Comparison of ENCODE assay signal across 2 cellular contexts in the genomic region with DNA sequence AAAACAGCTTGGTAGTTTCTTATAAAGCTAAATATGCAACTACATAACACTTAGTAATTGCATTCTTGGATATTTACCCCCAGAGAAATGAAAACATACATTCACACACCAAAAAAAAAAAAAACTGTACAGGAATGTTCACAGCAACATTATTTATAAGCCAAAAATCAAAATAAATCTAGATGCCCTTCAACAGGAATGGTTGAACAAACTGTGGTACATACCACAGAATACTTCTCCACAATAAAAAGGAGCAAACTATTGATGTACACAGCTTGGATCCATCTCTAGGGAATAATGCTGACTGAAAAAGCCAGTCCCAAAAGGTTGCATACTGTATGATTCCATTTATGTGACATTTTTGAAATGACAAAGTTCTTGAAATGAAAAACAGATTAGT.
TF ChIP-seq lines count a peak whose summit lies in the region.

No MANE protein-coding gene starts in this region.

TF ChIP-seq in SK-N-SH, 30 proteins besides CTCF, POLR2A, EP300 and RAD21 (continued from another document):
- TF ChIP-seq, protein P1, sequence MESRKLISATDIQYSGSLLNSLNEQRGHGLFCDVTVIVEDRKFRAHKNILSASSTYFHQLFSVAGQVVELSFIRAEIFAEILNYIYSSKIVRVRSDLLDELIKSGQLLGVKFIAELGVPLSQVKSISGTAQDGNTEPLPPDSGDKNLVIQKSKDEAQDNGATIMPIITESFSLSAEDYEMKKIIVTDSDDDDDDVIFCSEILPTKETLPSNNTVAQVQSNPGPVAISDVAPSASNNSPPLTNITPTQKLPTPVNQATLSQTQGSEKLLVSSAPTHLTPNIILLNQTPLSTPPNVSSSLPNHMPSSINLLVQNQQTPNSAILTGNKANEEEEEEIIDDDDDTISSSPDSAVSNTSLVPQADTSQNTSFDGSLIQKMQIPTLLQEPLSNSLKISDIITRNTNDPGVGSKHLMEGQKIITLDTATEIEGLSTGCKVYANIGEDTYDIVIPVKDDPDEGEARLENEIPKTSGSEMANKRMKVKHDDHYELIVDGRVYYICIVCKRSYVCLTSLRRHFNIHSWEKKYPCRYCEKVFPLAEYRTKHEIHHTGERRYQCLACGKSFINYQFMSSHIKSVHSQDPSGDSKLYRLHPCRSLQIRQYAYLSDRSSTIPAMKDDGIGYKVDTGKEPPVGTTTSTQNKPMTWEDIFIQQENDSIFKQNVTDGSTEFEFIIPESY (IDR thresholded peaks at IDR 0.05; ENCODE audit: borderline replicate concordance, low read depth): no peak
TF ChIP-seq in SK-N-SH: peak in this region for 0.

TF ChIP-seq in SK-N-SH treated with all-trans-retinoic acid at 6 μM for 48 hours, 23 proteins besides CTCF, POLR2A, EP300 and RAD21 (continued from another document):
- TF ChIP-seq ZC3H10 (CRISPR knock-in tag; IDR thresholded peaks at IDR 0.05): no peak
- no peak for TF ChIP-seq PPARA (CRISPR knock-in tag; IDR thresholded peaks at IDR 0.05; ENCODE audit: borderline replicate concordance)
- TF ChIP-seq SNAI2 (CRISPR knock-in tag; IDR thresholded peaks at IDR 0.05): no peak
- TF ChIP-seq, protein P2, sequence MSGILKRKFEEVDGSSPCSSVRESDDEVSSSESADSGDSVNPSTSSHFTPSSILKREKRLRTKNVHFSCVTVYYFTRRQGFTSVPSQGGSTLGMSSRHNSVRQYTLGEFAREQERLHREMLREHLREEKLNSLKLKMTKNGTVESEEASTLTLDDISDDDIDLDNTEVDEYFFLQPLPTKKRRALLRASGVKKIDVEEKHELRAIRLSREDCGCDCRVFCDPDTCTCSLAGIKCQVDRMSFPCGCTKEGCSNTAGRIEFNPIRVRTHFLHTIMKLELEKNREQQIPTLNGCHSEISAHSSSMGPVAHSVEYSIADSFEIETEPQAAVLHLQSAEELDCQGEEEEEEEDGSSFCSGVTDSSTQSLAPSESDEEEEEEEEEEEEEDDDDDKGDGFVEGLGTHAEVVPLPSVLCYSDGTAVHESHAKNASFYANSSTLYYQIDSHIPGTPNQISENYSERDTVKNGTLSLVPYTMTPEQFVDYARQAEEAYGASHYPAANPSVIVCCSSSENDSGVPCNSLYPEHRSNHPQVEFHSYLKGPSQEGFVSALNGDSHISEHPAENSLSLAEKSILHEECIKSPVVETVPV (CRISPR knock-in tag; IDR thresholded peaks at IDR 0.05): no peak
- no peak for TF ChIP-seq ZFP3 (CRISPR knock-in tag; IDR thresholded peaks at IDR 0.05)
- TF ChIP-seq OSR1 (CRISPR knock-in tag; IDR thresholded peaks at IDR 0.05): no peak
- no peak for TF ChIP-seq CSDC2 (CRISPR knock-in tag; IDR thresholded peaks at IDR 0.05)
- TF ChIP-seq BACH2 (CRISPR knock-in tag; IDR thresholded peaks at IDR 0.05; ENCODE audit: borderline replicate concordance): no peak
- TF ChIP-seq TCF4 (CRISPR knock-in tag; IDR thresholded peaks at IDR 0.05; ENCODE audit: borderline replicate concordance): no peak
- TF ChIP-seq, protein P3, sequence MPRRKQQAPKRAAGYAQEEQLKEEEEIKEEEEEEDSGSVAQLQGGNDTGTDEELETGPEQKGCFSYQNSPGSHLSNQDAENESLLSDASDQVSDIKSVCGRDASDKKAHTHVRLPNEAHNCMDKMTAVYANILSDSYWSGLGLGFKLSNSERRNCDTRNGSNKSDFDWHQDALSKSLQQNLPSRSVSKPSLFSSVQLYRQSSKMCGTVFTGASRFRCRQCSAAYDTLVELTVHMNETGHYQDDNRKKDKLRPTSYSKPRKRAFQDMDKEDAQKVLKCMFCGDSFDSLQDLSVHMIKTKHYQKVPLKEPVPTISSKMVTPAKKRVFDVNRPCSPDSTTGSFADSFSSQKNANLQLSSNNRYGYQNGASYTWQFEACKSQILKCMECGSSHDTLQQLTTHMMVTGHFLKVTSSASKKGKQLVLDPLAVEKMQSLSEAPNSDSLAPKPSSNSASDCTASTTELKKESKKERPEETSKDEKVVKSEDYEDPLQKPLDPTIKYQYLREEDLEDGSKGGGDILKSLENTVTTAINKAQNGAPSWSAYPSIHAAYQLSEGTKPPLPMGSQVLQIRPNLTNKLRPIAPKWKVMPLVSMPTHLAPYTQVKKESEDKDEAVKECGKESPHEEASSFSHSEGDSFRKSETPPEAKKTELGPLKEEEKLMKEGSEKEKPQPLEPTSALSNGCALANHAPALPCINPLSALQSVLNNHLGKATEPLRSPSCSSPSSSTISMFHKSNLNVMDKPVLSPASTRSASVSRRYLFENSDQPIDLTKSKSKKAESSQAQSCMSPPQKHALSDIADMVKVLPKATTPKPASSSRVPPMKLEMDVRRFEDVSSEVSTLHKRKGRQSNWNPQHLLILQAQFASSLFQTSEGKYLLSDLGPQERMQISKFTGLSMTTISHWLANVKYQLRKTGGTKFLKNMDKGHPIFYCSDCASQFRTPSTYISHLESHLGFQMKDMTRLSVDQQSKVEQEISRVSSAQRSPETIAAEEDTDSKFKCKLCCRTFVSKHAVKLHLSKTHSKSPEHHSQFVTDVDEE (CRISPR knock-in tag; IDR thresholded peaks at IDR 0.05): no peak
- TF ChIP-seq ZNF70 (CRISPR knock-in tag; IDR thresholded peaks at IDR 0.05): no peak
- no peak for TF ChIP-seq RARB (CRISPR knock-in tag; IDR thresholded peaks at IDR 0.05)
- TF ChIP-seq ZFP30 (CRISPR knock-in tag; IDR thresholded peaks at IDR 0.05): no peak
- TF ChIP-seq ISL1 (CRISPR knock-in tag; IDR thresholded peaks at IDR 0.05): no peak
TF ChIP-seq in SK-N-SH treated with all-trans-retinoic acid at 6 μM for 48 hours: peak in this region for 0.
